In the genomic region with DNA sequence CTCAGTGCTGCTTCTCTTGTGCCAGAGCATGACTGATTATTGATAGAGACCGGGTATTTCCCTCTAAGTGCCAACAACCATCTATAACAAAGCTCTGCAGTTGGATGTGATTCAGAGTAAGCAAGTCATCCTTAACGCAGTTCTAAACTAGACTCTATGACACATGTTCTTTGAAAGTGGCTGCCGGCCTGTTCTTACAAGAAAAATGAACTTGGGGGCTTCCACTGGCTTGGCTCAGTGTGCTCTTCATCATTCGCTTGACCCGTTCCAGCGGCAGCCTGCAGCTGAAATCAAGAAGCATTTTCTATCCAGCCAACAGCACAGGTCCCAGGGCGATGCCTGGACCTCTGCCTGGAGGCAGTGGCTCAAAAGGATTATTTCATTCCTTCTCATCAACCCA, we compare ENCODE assay signal across 12 cellular contexts. TPM values are rescaled to one million over a fixed set of nuclear protein-coding genes. Genes with fewer than 3 reads are reported as not detected.
DNase-seq lines count a peak whose midpoint lies in the region; ATAC-seq, FAIRE-seq and TF ChIP-seq lines count a peak whose summit lies in the region.
"Had no signal": no experiment of that assay in that cellular context is flagged by ENCODE, and none has a peak within 500 bp of the region (broad histone marks: within the 10 kb centered on the region; RNA-seq: fewer than 3 reads in every experiment).

No MANE protein-coding gene starts in this region.

- H3K9me3 Mint-ChIP-seq in nephron progenitor cell (no peaks in the 10 kb centered on the region), chondrocyte (ENCODE audit: low read depth) (no peaks in the 10 kb centered on the region)
- H3K9me3 Mint-ChIP-seq: activated naive CD8-positive, alpha-beta T cell treated with anti-CD3 and anti-CD28 coated beads, Interleukin-2, amount 10 ng/mL, durations not matched to agents 7 days and 5 days had no signal

- POLR2A ChIA-PET in HepG2 (lab: Yijun Ruan, JAX): no interaction called here

- no peak overlapping the region for H3K9ac ChIP-seq in HepG2 (ENCODE audit: insufficient read depth, low read depth, low read length)

- H3K4me1 Mint-ChIP-seq in nephron progenitor cell: peaks cover 34% of the 10 kb centered on the region
- H3K4me1 Mint-ChIP-seq in chondrocyte (ENCODE audit: low read depth): peaks cover 17% of the 10 kb centered on the region

- DNase-seq in right lobe of liver (no peak), HepG2 (ENCODE audit: low spot score) (no peak), astrocyte of the cerebellum (ENCODE audit: low read depth) (peak; percentile 72), left ventricle myocardium inferior (peak; percentile 37), nephron progenitor cell (no peak), GM13977 (ENCODE audit: low spot score) (no peak), globus pallidus (ENCODE audit: low spot score) (no peak), chondrocyte (ENCODE audit: low spot score) (no peak)
- DNase-seq: activated naive CD8-positive, alpha-beta T cell treated with anti-CD3 and anti-CD28 coated beads, Interleukin-2, amount 10 ng/mL, durations not matched to agents 7 days and 5 days; cortex of kidney; small intestine; T-helper 9 cell had no signal

- H3K36me3 ChIP-seq in right lobe of liver (no peaks in the 10 kb centered on the region), HepG2 (replicated peaks in 1 of 2; ENCODE audit: control insufficient read depth in 1 of 2, insufficient read depth in 2 of 2, low read length in 2 of 2) (0 out of 5 replicates have a peak, but pooled peaks cover 0 to 3% of the 10 kb centered on the region in 2 experiments), left ventricle myocardium inferior (peaks cover 5% of the 10 kb centered on the region)

- H3K36me3 Mint-ChIP-seq in nephron progenitor cell (ENCODE audit: low read depth) (no peaks in the 10 kb centered on the region), chondrocyte (ENCODE audit: low read depth) (no peaks in the 10 kb centered on the region)

- ATAC-seq in right lobe of liver (peak in 1 of 4 donors; percentile 47), HepG2 (no peak)

- TF ChIP-seq EP300 in HepG2 (IDR thresholded peaks at IDR 0.05; ENCODE audit: low read depth in 2 of 2, low read length in 2 of 2) (no peak), HepG2 (CRISPR knock-in tag; IDR thresholded peaks at IDR 0.05; ENCODE audit: borderline replicate concordance) (no peak)

- H3K4me3 ChIP-seq in right lobe of liver (no peak overlapping the region), HepG2 (replicated peaks in 1 of 3; ENCODE audit: insufficient read depth in 1 of 3, low read depth in 2 of 3, low read length in 3 of 3) (no peak overlapping the region), astrocyte of the cerebellum (ENCODE audit: low read depth, low read length) (no peak overlapping the region), left ventricle myocardium inferior (no peak overlapping the region)

- H3K4me3 Mint-ChIP-seq in nephron progenitor cell (no peak overlapping the region), chondrocyte (ENCODE audit: unreplicated experiment) (no peak overlapping the region)
- H3K4me3 Mint-ChIP-seq: activated naive CD8-positive, alpha-beta T cell treated with anti-CD3 and anti-CD28 coated beads, Interleukin-2, amount 10 ng/mL, durations not matched to agents 7 days and 5 days had no signal

- no peak overlapping the region for H2AFZ ChIP-seq in HepG2 (ENCODE audit: low read length)

- no peaks in the 10 kb centered on the region for H3K79me2 ChIP-seq in HepG2 (ENCODE audit: insufficient read depth, low read length)

- no peak overlapping the region for H3K4me2 ChIP-seq in HepG2 (ENCODE audit: low read depth, low read length)

- in situ Hi-C loops in HepG2 (cut with HindIII; ENCODE audit: extremely low pct_ligation_motif_present, low pct_unique_long_range_greater_than_20kb) (no loop called here), astrocyte of the cerebellum (cut with HindIII; ENCODE audit: low sequenced_read_pairs) (no loop called here), GM13977 (cut with MboI; ENCODE audit: low pct_unique_long_range_greater_than_20kb, low sequenced_read_pairs, unreplicated experiment) (no loop called here)

- H3K4me1 ChIP-seq in right lobe of liver (peaks cover 0 to 64% (median 0%) of the 10 kb centered on the region in 4 donors), HepG2 (ENCODE audit: insufficient read depth, low read length) (peaks cover 17% of the 10 kb centered on the region), left ventricle myocardium inferior (peaks cover 78% of the 10 kb centered on the region)

- H3K27ac ChIP-seq in right lobe of liver (peak overlapping the region in 2 of 3 donors; percentile 22 to 56), HepG2 (ENCODE audit: extremely low read length, insufficient read depth, low read length) (no peak overlapping the region), left ventricle myocardium inferior (replicated peaks) (no peak overlapping the region)

- CTCF ChIA-PET in HepG2 (lab: Yijun Ruan, JAX; ENCODE audit: low intra/inter-chr PET ratio, low total read pairs): no interaction called here

- TF ChIP-seq POLR2A in right lobe of liver (IDR thresholded peaks at IDR 0.05): no peak
- TF ChIP-seq POLR2A in HepG2 (IDR thresholded peaks at IDR 0.05; ENCODE audit: insufficient read depth in 1 of 2, low read depth in 2 of 2, low read length in 2 of 2): no peak

- no peak for TF ChIP-seq RAD21 in HepG2 (CRISPR knock-in tag; IDR thresholded peaks at IDR 0.05)

- FAIRE-seq in HepG2 (lab: Jason Lieb, UNC): no peak
- FAIRE-seq: small intestine had no signal

- H4K20me1 ChIP-seq in HepG2 (ENCODE audit: insufficient read depth, low read length): no peaks in the 10 kb centered on the region

- H3K27ac Mint-ChIP-seq in nephron progenitor cell (no peak overlapping the region), chondrocyte (ENCODE audit: unreplicated experiment) (no peak overlapping the region)
- H3K27ac Mint-ChIP-seq: activated naive CD8-positive, alpha-beta T cell treated with anti-CD3 and anti-CD28 coated beads, Interleukin-2, amount 10 ng/mL, durations not matched to agents 7 days and 5 days had no signal

- intact Hi-C loops in right lobe of liver (cut with DNase I) (no loop called here), HepG2 (cut with micrococcal nuclease; ENCODE audit: unreplicated experiment) (no loop called here), left ventricle myocardium inferior (cut with micrococcal nuclease) (no loop called here)

- BruUV-seq in HepG2 (replicated peaks; lab: Mats Ljungman, UMichigan): no TSS peak

- TF ChIP-seq CTCF in right lobe of liver (IDR thresholded peaks at IDR 0.05): no peak
- TF ChIP-seq CTCF in HepG2 (CRISPR knock-in tag; IDR thresholded peaks at IDR 0.05): no peak
- TF ChIP-seq CTCF in astrocyte of the cerebellum (IDR thresholded peaks at IDR 0.05; ENCODE audit: low read depth, low read length, missing control alignments): no peak
- no peak for TF ChIP-seq CTCF in left ventricle myocardium inferior (IDR thresholded peaks at IDR 0.05; ENCODE audit: borderline replicate concordance)
- no peak for TF ChIP-seq CTCF in nephron progenitor cell (IDR thresholded peaks at IDR 0.05)
- no peak for TF ChIP-seq CTCF in GM13977 (IDR thresholded peaks at IDR 0.05; ENCODE audit: extremely low read depth, insufficient read depth, missing control alignments)
- no peak for TF ChIP-seq CTCF in chondrocyte (IDR thresholded peaks at IDR 0.05)

- H3K9me3 ChIP-seq in right lobe of liver (no peaks in the 10 kb centered on the region), HepG2 (ENCODE audit: low read length) (no peaks in the 10 kb centered on the region), left ventricle myocardium inferior (replicated peaks) (no peaks in the 10 kb centered on the region)

- WGBS in right lobe of liver (ENCODE audit: insufficient coverage, low coverage, low lambda C conversion rate, missing lambda C conversion rate): 76% methylated on average over 3 of the region's 7 CpGs
- WGBS in HepG2 (ENCODE audit: low lambda C conversion rate): 95% methylated on average over 7 of the region's 7 CpGs

- H3K27me3 Mint-ChIP-seq in nephron progenitor cell (ENCODE audit: low read depth, poor library complexity) (no peaks in the 10 kb centered on the region), chondrocyte (ENCODE audit: low read depth) (no peaks in the 10 kb centered on the region)
- H3K27me3 Mint-ChIP-seq: activated naive CD8-positive, alpha-beta T cell treated with anti-CD3 and anti-CD28 coated beads, Interleukin-2, amount 10 ng/mL, durations not matched to agents 7 days and 5 days had no signal

- H3K27me3 ChIP-seq in right lobe of liver: no peaks in the 10 kb centered on the region
- no peaks in the 10 kb centered on the region for H3K27me3 ChIP-seq in HepG2 (ENCODE audit: control insufficient read depth in 1 of 2, insufficient read depth in 2 of 2, low read length in 2 of 2)
- no peaks in the 10 kb centered on the region for H3K27me3 ChIP-seq in left ventricle myocardium inferior (ENCODE audit: low read depth)

TF ChIP-seq in HepG2, 621 proteins besides CTCF, POLR2A, EP300 and RAD21 (continues in another document):
- TF ChIP-seq ZNF207 (IDR thresholded peaks at IDR 0.05; ENCODE audit: borderline replicate concordance): no peak
- TF ChIP-seq ZNF30 (CRISPR knock-in tag; IDR thresholded peaks at IDR 0.05): no peak

RNA-seq across cellular contexts. Expression of a gene that starts 29.8 kb away (rescaled TPM):
- total RNA-seq in right lobe of liver (1 to 10 TPM; 5.4 to 8.5 (median 7.5) TPM), HepG2 (2016; rRNA removed; fragmentation: Illumina TruSeq; extraction: Trizol) (6.4 TPM in 2 replicates), left ventricle myocardium inferior (51.6 TPM), chondrocyte (2.0 to 3.1 TPM (median 2.1 TPM) in 3 replicates)
- 1.1 TPM in 2 replicates for total RNA-seq in HepG2 (2016; cell fraction: cytosol; rRNA removed; fragmentation: Illumina TruSeq; extraction: Trizol; ENCODE audit: low read depth)
- 5.1 and 7.1 TPM in 2 replicates for total RNA-seq in HepG2 (2016; cell fraction: insoluble cytoplasmic fraction; rRNA removed; fragmentation: Illumina TruSeq; extraction: Trizol)
- 3.3 and 3.7 TPM in 2 replicates for total RNA-seq in HepG2 (2016; cell fraction: membrane; rRNA removed; fragmentation: Illumina TruSeq; extraction: Trizol)
- 11.3 and 14.8 TPM in 2 replicates for total RNA-seq in HepG2 (2016; cell fraction: nucleus; rRNA removed; fragmentation: Illumina TruSeq; extraction: Trizol)
- 1.8 and 1.9 TPM in 2 replicates for polyA plus RNA-seq in HepG2 (2011; rRNA removed)
- polyA plus RNA-seq in HepG2 (2011; cell fraction: cytosol; rRNA removed): 1.1 and 1.2 TPM in 2 replicates
- 3.9 TPM in 2 replicates for polyA plus RNA-seq in HepG2 (2011; cell fraction: nucleus; rRNA removed)
- polyA plus RNA-seq in HepG2 (2012): 0.56 and 0.64 TPM in 2 replicates
- 0.99 and 1.2 TPM in 2 replicates for polyA plus RNA-seq in HepG2 (2016; cell fraction: cytosol; fragmentation: Illumina TruSeq; extraction: Trizol; ENCODE audit: low read depth)
- polyA plus RNA-seq in HepG2 (2016; cell fraction: insoluble cytoplasmic fraction; fragmentation: Illumina TruSeq; extraction: Trizol; ENCODE audit: low read depth): 2.9 and 3.7 TPM in 2 replicates
- 2.2 and 2.5 TPM in 2 replicates for polyA plus RNA-seq in HepG2 (2016; cell fraction: membrane; fragmentation: Illumina TruSeq; extraction: Trizol; ENCODE audit: low read depth)
- polyA plus RNA-seq in HepG2 (2016; cell fraction: nucleus; fragmentation: Illumina TruSeq; extraction: Trizol; ENCODE audit: insufficient read depth, low read depth): 8.2 and 9.4 TPM in 2 replicates
- polyA minus RNA-seq in HepG2 (2011; rRNA and poly(A)+ RNA removed; ENCODE audit: low replicate concordance): 10.2 and 14.8 TPM in 2 replicates
- polyA minus RNA-seq in HepG2 (2011; cell fraction: cytosol; rRNA and poly(A)+ RNA removed): 1.8 and 2.1 TPM in 2 replicates
- polyA minus RNA-seq in HepG2 (2011; cell fraction: nucleus; rRNA and poly(A)+ RNA removed): 6.7 and 7.7 TPM in 2 replicates

Comparison
In these comparisons a context has a peak if more than half of its experiments do, and no peak if none do; other contexts are left out.
1. H3K27ac ChIP-seq: peak in right lobe of liver (2 of 3); none in HepG2 (single experiment) and left ventricle myocardium inferior (single experiment).
2. DNase-seq: peak in astrocyte of the cerebellum (single experiment) and left ventricle myocardium inferior (single experiment); none in right lobe of liver (0 of 3), HepG2 (single experiment), nephron progenitor cell (single experiment), GM13977 (single experiment), globus pallidus (single experiment) and chondrocyte (single experiment).